ENCODE assay signal across 9 cellular contexts in genomic region chr20:48831702-48832422, GRCh38. TPM values are rescaled to one million over a fixed set of nuclear protein-coding genes. Genes with fewer than 3 reads are reported as not detected.
DNase-seq lines count a peak whose midpoint lies in the region; ATAC-seq, FAIRE-seq and TF ChIP-seq lines count a peak whose summit lies in the region.
"Had no signal": no experiment of that assay in that cellular context is flagged by ENCODE, and none has a peak within 500 bp of the region (broad histone marks: within the 10 kb centered on the region; RNA-seq: fewer than 3 reads in every experiment).

No MANE protein-coding gene starts in this region.

- intact Hi-C loops in natural killer cell (cut with micrococcal nuclease) (no loop called here), GM12878 (cut with micrococcal nuclease; ENCODE audit: unreplicated experiment) (no loop called here), vagina (cut with DNase I) (no loop called here)

- DNase-seq in natural killer cell treated with Interleukin-12 subunit alpha and Interleukin-12 subunit beta and Interleukin-15 and Interleukin-18, amount 100 ng/mL, for 72 hours (ENCODE audit: low spot score), result no peak
- DNase-seq in natural killer cell (no peak), GM12878 (ENCODE audit: low read depth, low spot score) (no peak), medulla oblongata (ENCODE audit: extremely low spot score) (peak; percentile 71), vagina (ENCODE audit: extremely low spot score in 2 of 2) (no peak), germinal center (ENCODE audit: low spot score) (no peak), mesenteric fat pad (ENCODE audit: low spot score) (no peak), D341Med (ENCODE audit: low spot score) (no peak)

- peak overlapping the region; percentile 59 for H3K4me2 ChIP-seq in GM12878 (ENCODE audit: control insufficient read depth, insufficient read depth)

- no peak for ATAC-seq in natural killer cell treated with Interleukin-12 subunit alpha and Interleukin-12 subunit beta and Interleukin-15 and Interleukin-18, amount 100 ng/mL, for 72 hours
- ATAC-seq in natural killer cell, result no peak
- ATAC-seq in GM12878, result no peak

- no peak for TF ChIP-seq RAD21 in GM12878 (IDR thresholded peaks at IDR 0.05; ENCODE audit: insufficient read depth, low read depth, low read length)

- H3K36me3 Mint-ChIP-seq in natural killer cell treated with Interleukin-12 subunit alpha and Interleukin-12 subunit beta and Interleukin-15 and Interleukin-18, amount 100 ng/mL, for 72 hours, result no peaks in the 10 kb centered on the region
- H3K36me3 Mint-ChIP-seq in natural killer cell, result no peaks in the 10 kb centered on the region

- peak overlapping the region; percentile 47 for H3K9ac ChIP-seq in GM12878 (ENCODE audit: control insufficient read depth, insufficient read depth, low read length)

- no peaks in the 10 kb centered on the region for H4K20me1 ChIP-seq in GM12878 (ENCODE audit: control insufficient read depth, insufficient read depth)

- no peak for TF ChIP-seq EP300 in GM12878 (IDR thresholded peaks at IDR 0.05; ENCODE audit: borderline replicate concordance in 1 of 2, control insufficient read depth in 1 of 2, low read depth in 2 of 2, low read length in 2 of 2)

- H3K27me3 Mint-ChIP-seq in natural killer cell treated with Interleukin-12 subunit alpha and Interleukin-12 subunit beta and Interleukin-15 and Interleukin-18, amount 100 ng/mL, for 72 hours, result peaks cover 0 to 3% of the 10 kb centered on the region in 2 donors
- H3K27me3 Mint-ChIP-seq in natural killer cell (ENCODE audit: low read depth in 2 of 2), result no peaks in the 10 kb centered on the region

- RAD21 ChIA-PET in GM12878 (lab: Charles Lee; ENCODE audit: unreplicated experiment), result interaction anchor here (0.9 to 3.1 kb wide), 7 partner anchors 10 to 174 kb away, joined by 3 to 18 read pairs (median 7); no protein-coding TSS in a partner anchor

- H2AFZ ChIP-seq in GM12878 (ENCODE audit: control insufficient read depth, low read depth, low read length), result peak overlapping the region; percentile 48

- H3K27ac ChIP-seq in GM12878 (ENCODE audit: control insufficient read depth, insufficient read depth), result peak overlapping the region; percentile 74
- peak overlapping the region; percentile 27 for H3K27ac ChIP-seq in vagina
- H3K27ac ChIP-seq: C4-2B had no signal

- TF ChIP-seq POLR2A in GM12878 (IDR thresholded peaks at IDR 0.05; ENCODE audit: low read depth, low read length) (no peak), vagina (IDR thresholded peaks at IDR 0.05) (no peak)

- H3K79me2 ChIP-seq in GM12878 (ENCODE audit: control insufficient read depth, insufficient read depth, low read length), result peaks cover 11% of the 10 kb centered on the region

- TF ChIP-seq CTCF in natural killer cell (IDR thresholded peaks at IDR 0.05) (no peak), GM12878 (IDR thresholded peaks at IDR 0.05 in 2 of 3, conservative IDR thresholded peaks at IDR 0.05 in 1 of 3; ENCODE audit: control insufficient read depth in 2 of 3, extremely low read depth in 1 of 3, insufficient read depth in 1 of 3, low read depth in 3 of 3, low read length in 3 of 3) (no peak), vagina (IDR thresholded peaks at IDR 0.05) (no peak)

- H3K4me1 Mint-ChIP-seq in natural killer cell treated with Interleukin-12 subunit alpha and Interleukin-12 subunit beta and Interleukin-15 and Interleukin-18, amount 100 ng/mL, for 72 hours (ENCODE audit: low read depth in 2 of 2), result peaks cover 15 to 33% of the 10 kb centered on the region in 2 donors
- peaks cover 7 to 11% of the 10 kb centered on the region in 2 donors for H3K4me1 Mint-ChIP-seq in natural killer cell

- BruUV-seq in GM12878 (replicated peaks; lab: Mats Ljungman, UMichigan), result no TSS peak

- no peak for FAIRE-seq in GM12878 (lab: Jason Lieb, UNC)

- no peaks in the 10 kb centered on the region for H3K9me3 Mint-ChIP-seq in natural killer cell treated with Interleukin-12 subunit alpha and Interleukin-12 subunit beta and Interleukin-15 and Interleukin-18, amount 100 ng/mL, for 72 hours
- no peaks in the 10 kb centered on the region for H3K9me3 Mint-ChIP-seq in natural killer cell

- WGBS in GM12878 (ENCODE audit: insufficient coverage, insufficient replicate concordance, low lambda C conversion rate, missing lambda C conversion rate), result 13% methylated on average over 7 of the region's 7 CpGs

- H3K4me3 ChIP-seq in GM12878 (no peak overlapping the region), vagina (no peak overlapping the region)

- CTCF ChIA-PET in GM12878 (lab: Yijun Ruan, JAX), result interaction anchor here (0.6 to 3.3 kb wide), 7 partner anchors 9 to 192 kb away, joined by 3 to 14 read pairs (median 4); no protein-coding TSS in a partner anchor

- H3K4me1 ChIP-seq in GM12878 (ENCODE audit: control insufficient read depth, insufficient read depth, low read length) (peaks cover 27% of the 10 kb centered on the region), vagina (peaks cover 22% of the 10 kb centered on the region)

- H3K36me3 ChIP-seq in GM12878 (ENCODE audit: control insufficient read depth in 2 of 2, insufficient read depth in 2 of 2, low read length in 1 of 2) (no peaks in the 10 kb centered on the region), vagina (no peaks in the 10 kb centered on the region)

- no peak overlapping the region for H3K4me3 Mint-ChIP-seq in natural killer cell treated with Interleukin-12 subunit alpha and Interleukin-12 subunit beta and Interleukin-15 and Interleukin-18, amount 100 ng/mL, for 72 hours
- H3K4me3 Mint-ChIP-seq in natural killer cell, result no peak overlapping the region

- SMC1A ChIA-PET in GM12878 (lab: Charles Lee; ENCODE audit: uncharacterized antibody, unreplicated experiment), result interaction anchor here (0.6 to 5.2 kb wide), 14 partner anchors 10 to 120 kb away, joined by 3 to 34 read pairs (median 4); no protein-coding TSS in a partner anchor

- POLR2A ChIA-PET in GM12878 (lab: Charles Lee), result interaction anchor here (0.7 to 5.5 kb wide), 6 partner anchors 10 to 73 kb away, joined by 3 to 45 read pairs (median 6); no protein-coding TSS in a partner anchor

- H3K9me3 ChIP-seq in GM12878 (replicated peaks; ENCODE audit: control insufficient read depth, insufficient read depth, low read length), result no peaks in the 10 kb centered on the region
- H3K9me3 ChIP-seq in vagina, result no peaks in the 10 kb centered on the region

- in situ Hi-C loops in GM12878 (cut with MboI), result no loop called here

- H3K27ac Mint-ChIP-seq in natural killer cell treated with Interleukin-12 subunit alpha and Interleukin-12 subunit beta and Interleukin-15 and Interleukin-18, amount 100 ng/mL, for 72 hours, result peak overlapping the region; percentile 22 to 47
- no peak overlapping the region for H3K27ac Mint-ChIP-seq in natural killer cell

- H3K27me3 ChIP-seq in GM12878 (replicated peaks in 1 of 2; ENCODE audit: control insufficient read depth in 2 of 2, insufficient read depth in 2 of 2, low read length in 1 of 2) (no peaks in the 10 kb centered on the region), vagina (no peaks in the 10 kb centered on the region)

TF ChIP-seq in GM12878, 131 proteins besides CTCF, POLR2A, EP300 and RAD21 (continues in another document):
- no peak for TF ChIP-seq JUNB (IDR thresholded peaks at IDR 0.05)
- TF ChIP-seq HDAC6 (IDR thresholded peaks at IDR 0.05; ENCODE audit: unreplicated experiment), result no peak
- no peak for TF ChIP-seq TBL1XR1 (IDR thresholded peaks at IDR 0.05; ENCODE audit: low read depth, low read length)
- TF ChIP-seq WRNIP1 (IDR thresholded peaks at IDR 0.05; ENCODE audit: borderline replicate concordance, low read depth, low read length), result no peak
- TF ChIP-seq NFIC (IDR thresholded peaks at IDR 0.05; ENCODE audit: low read depth, low read length), result 0 out of 2 replicates have a peak, but pooled peaks have one; percentile 38
- TF ChIP-seq ETV6 (conservative IDR thresholded peaks at IDR 0.05 in 1 of 2, IDR thresholded peaks at IDR 0.05 in 1 of 2; ENCODE audit: borderline replicate concordance in 1 of 2, low read depth in 1 of 2), result 0 out of 4 replicates have a peak, but pooled peaks of 1 of the 2 experiments have one; percentile 20
- no peak for TF ChIP-seq SMAD5 (IDR thresholded peaks at IDR 0.05; ENCODE audit: low read depth)
- TF ChIP-seq MLLT1 (IDR thresholded peaks at IDR 0.05), result no peak
- peak; percentile 74; the same call in 1 of the 2 replicates for TF ChIP-seq ZNF384 (IDR thresholded peaks at IDR 0.05; ENCODE audit: borderline replicate concordance, low read depth, low read length)

RNA-seq across cellular contexts. Expression of gene PREX1, which starts 4.1 kb away (rescaled TPM):
- 100 to 1,000 TPM; 132 to 167 TPM for total RNA-seq in natural killer cell treated with Interleukin-12 subunit alpha and Interleukin-12 subunit beta and Interleukin-15 and Interleukin-18, amount 100 ng/mL, for 72 hours
- total RNA-seq in natural killer cell, result 100 to 1,000 TPM; 382 to 392 (median 389) TPM
- total RNA-seq in GM12878 (2013; cell fraction: nucleolus; rRNA removed), result 138 and 148 TPM in 2 replicates
- total RNA-seq in GM12878 (2014; rRNA removed), result 79.5 and 82.6 TPM in 2 replicates
- total RNA-seq in GM12878 (2014; rRNA removed; fragmentation: Illumina TruSeq; extraction: Trizol), result 41.9 and 48.6 TPM in 2 replicates
- 108 and 114 TPM in 2 replicates for total RNA-seq in GM12878 (2021)
- polyA plus RNA-seq in GM12878 (2011; ENCODE audit: low read depth), result 23.6 TPM
- 16.3 and 29.3 TPM in 2 replicates for polyA plus RNA-seq in GM12878 (2011; rRNA removed)
- polyA plus RNA-seq in GM12878 (2011; cell fraction: cytosol; rRNA removed), result 30.8 and 32.4 TPM in 2 replicates
- polyA plus RNA-seq in GM12878 (2011; cell fraction: nucleus; rRNA removed), result 74.6 and 90.7 TPM in 2 replicates
- 56.3 and 62.3 TPM in 2 replicates for polyA plus RNA-seq in GM12878 (2012)
- 25.2 and 49.0 TPM in 2 replicates for polyA plus RNA-seq in GM12878 (2014; fragmentation: Illumina TruSeq; extraction: Trizol)
- 1 to 10 TPM; 2.6 to 6.7 TPM for polyA plus RNA-seq in GM12878 (2014; fragmentation: Nextera tagmentation; extraction: Ambion mirVana)
- polyA plus RNA-seq in GM12878 (2014; rRNA removed), result 60.5 and 76.1 TPM in 2 replicates
- polyA plus RNA-seq in GM12878 (2016; fragmentation: Nextera tagmentation; extraction: Ambion mirVana), result 10 to 100 TPM; 17.7 to 22.1 TPM
- 42.1 and 65.5 TPM in 2 replicates for polyA minus RNA-seq in GM12878 (2011; rRNA and poly(A)+ RNA removed)
- 21.6 and 22.1 TPM in 2 replicates for polyA minus RNA-seq in GM12878 (2011; cell fraction: cytosol; rRNA and poly(A)+ RNA removed)
- 31.8 and 50.9 TPM in 2 replicates for polyA minus RNA-seq in GM12878 (2011; cell fraction: nucleus; rRNA and poly(A)+ RNA removed)
- total RNA-seq in vagina, result 17.7 TPM
- 44.0 TPM for total RNA-seq in mesenteric fat pad

Comparison
In these comparisons a context has a peak if more than half of its experiments do, and no peak if none do; other contexts are left out.
1. H3K27ac Mint-ChIP-seq: peak in natural killer cell treated with Interleukin-12 subunit alpha and Interleukin-12 subunit beta and Interleukin-15 and Interleukin-18, amount 100 ng/mL, for 72 hours (2 of 2); none in natural killer cell (0 of 2).